In the genomic region with DNA sequence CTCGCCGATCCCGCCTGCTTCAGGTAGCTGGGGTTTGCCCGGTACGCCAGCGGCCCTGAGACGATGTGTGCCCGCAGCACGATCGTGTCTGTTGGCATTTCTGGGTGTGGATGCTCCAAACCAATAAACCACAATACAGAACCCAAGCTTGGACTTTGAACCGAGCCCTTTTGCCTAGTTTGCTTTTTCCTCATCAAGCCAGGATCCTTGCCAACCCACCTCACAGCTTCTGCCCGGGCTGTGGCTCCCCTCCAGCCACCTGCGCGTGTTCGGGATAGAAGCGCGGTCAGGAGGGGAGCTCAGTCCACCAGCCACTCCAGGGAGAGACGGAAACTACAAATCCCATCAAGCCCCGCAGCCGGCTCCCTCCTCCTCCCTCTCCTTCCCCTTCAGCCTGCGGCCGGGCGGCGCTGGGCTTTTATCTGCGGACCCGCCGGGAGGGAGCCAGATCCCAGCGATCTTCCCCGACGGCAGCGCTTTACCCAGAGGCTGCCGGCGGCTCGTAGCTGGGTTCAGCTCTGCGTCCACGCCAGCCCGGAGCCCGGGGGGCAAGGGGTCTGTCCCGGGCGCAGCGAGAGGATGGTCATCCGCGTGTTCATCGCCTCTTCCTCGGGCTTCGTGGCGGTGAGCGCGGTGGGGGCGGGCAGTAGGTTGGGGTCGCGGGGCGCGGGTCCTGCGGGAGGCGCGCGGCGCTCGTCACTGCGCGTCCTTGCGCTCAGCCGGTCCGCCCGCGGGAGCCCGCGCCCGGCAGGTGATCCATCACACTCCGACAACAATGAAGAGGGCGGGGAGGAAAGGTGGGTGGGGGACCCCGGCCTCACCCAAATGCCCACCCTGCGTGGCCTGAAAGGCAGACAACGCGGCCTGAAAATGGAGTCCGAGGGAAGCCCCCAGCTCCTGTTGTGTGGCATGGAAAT, we compare ENCODE assay signal across 1 cellular context.
TF ChIP-seq lines count a peak whose summit lies in the region.

Gene SH3BGRL2, plus strand, starts transcription at position 447 of the 917 bp plus-strand sequence. Its CDS starts 133 bp downstream, at position 580.

TF ChIP-seq in K562, 482 proteins besides CTCF, POLR2A, EP300 and RAD21 (continued from another document and continues in another):
- TF ChIP-seq, protein P1, sequence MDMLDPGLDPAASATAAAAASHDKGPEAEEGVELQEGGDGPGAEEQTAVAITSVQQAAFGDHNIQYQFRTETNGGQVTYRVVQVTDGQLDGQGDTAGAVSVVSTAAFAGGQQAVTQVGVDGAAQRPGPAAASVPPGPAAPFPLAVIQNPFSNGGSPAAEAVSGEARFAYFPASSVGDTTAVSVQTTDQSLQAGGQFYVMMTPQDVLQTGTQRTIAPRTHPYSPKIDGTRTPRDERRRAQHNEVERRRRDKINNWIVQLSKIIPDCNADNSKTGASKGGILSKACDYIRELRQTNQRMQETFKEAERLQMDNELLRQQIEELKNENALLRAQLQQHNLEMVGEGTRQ (CRISPR knock-in tag; IDR thresholded peaks at IDR 0.05): no peak; the same call in 1 of the 2 replicates
- TF ChIP-seq KDM5B (IDR thresholded peaks at IDR 0.05; ENCODE audit: insufficient replicate concordance, low read depth, low read length) (peak; percentile 55), NCOA4 (IDR thresholded peaks at IDR 0.05; ENCODE audit: partially characterized antibody) (no peak), CREBBP (IDR thresholded peaks at IDR 0.05; ENCODE audit: low read depth, low read length) (no peak), ZNF232 (CRISPR knock-in tag; IDR thresholded peaks at IDR 0.05) (0 out of 2 replicates have a peak, but pooled peaks have one; percentile 34), PTBP1 (IDR thresholded peaks at IDR 0.05; ENCODE audit: low read depth, low read length) (no peak), POLR3A (IDR thresholded peaks at IDR 0.05; ENCODE audit: borderline replicate concordance, extremely low read depth, insufficient read depth, insufficient read length) (no peak), ZBTB49 (CRISPR knock-in tag; IDR thresholded peaks at IDR 0.05; ENCODE audit: borderline replicate concordance) (no peak), CAMTA2 (CRISPR knock-in tag; conservative IDR thresholded peaks at IDR 0.05) (no peak), MAFK (IDR thresholded peaks at IDR 0.05; ENCODE audit: low read length) (no peak), E2F5 (CRISPR knock-in tag; IDR thresholded peaks at IDR 0.05) (no peak), ZNF354B (CRISPR knock-in tag; IDR thresholded peaks at IDR 0.05) (no peak), ZNF57 (CRISPR knock-in tag; IDR thresholded peaks at IDR 0.05) (no peak), ZNF175 (CRISPR knock-in tag; IDR thresholded peaks at IDR 0.05; ENCODE audit: low read depth) (no peak), PCBP1 (IDR thresholded peaks at IDR 0.05; ENCODE audit: low read depth, low read length, poor library complexity, severe bottlenecking) (peak; percentile 44), FIP1L1 (IDR thresholded peaks at IDR 0.05; ENCODE audit: low read depth, low read length, poor library complexity, severe bottlenecking) (peak; percentile 39), PRPF4 (IDR thresholded peaks at IDR 0.05; ENCODE audit: insufficient read depth, low read depth, low read length, poor library complexity, severe bottlenecking) (no peak), CREM (IDR thresholded peaks at IDR 0.05; ENCODE audit: low read depth) (no peak; the same call in 1 of the 2 replicates), KDM2B (CRISPR knock-in tag; IDR thresholded peaks at IDR 0.05) (no peak), IFI16 (CRISPR knock-in tag; IDR thresholded peaks at IDR 0.05) (no peak), RBM22 (IDR thresholded peaks at IDR 0.05; ENCODE audit: low read depth, low read length, poor library complexity, severe bottlenecking) (peak; percentile 82), ZNF764 (CRISPR knock-in tag; IDR thresholded peaks at IDR 0.05; ENCODE audit: low read depth) (no peak), KLF16 (IDR thresholded peaks at IDR 0.05) (no peak), CXXC5 (CRISPR knock-in tag; IDR thresholded peaks at IDR 0.05) (peak; percentile 86), NFYB (IDR thresholded peaks at IDR 0.05; ENCODE audit: extremely low read depth, insufficient read length) (no peak), HDAC6 (IDR thresholded peaks at IDR 0.05; ENCODE audit: low read depth, low read length) (no peak), FOXJ2 (tag; IDR thresholded peaks at IDR 0.05) (no peak), EWSR1 (IDR thresholded peaks at IDR 0.05; ENCODE audit: borderline replicate concordance, low read depth, partially characterized antibody) (no peak), BRF1 (IDR thresholded peaks at IDR 0.05; ENCODE audit: borderline replicate concordance, extremely low read depth, insufficient read length) (no peak), U2AF1 (optimal IDR thresholded peaks at IDR 0.05; ENCODE audit: low read depth, low read length) (peak; percentile 62), STAT5B (CRISPR knock-in tag; IDR thresholded peaks at IDR 0.05) (no peak), FOXP1 (CRISPR knock-in tag; IDR thresholded peaks at IDR 0.05) (peak; percentile 17; the same call in 1 of the 2 replicates), TCF7L2 (IDR thresholded peaks at IDR 0.05; ENCODE audit: low read depth, low read length) (peak; percentile 59), UBTF (IDR thresholded peaks at IDR 0.05; ENCODE audit: borderline replicate concordance in 1 of 2, low read depth in 2 of 2, low read length in 2 of 2) (peak; percentile 50 to 92; a peak in 3 of 4 replicates), MCM3 (IDR thresholded peaks at IDR 0.05) (no peak), FOXA3 (CRISPR knock-in tag; conservative IDR thresholded peaks at IDR 0.05 in 1 of 2, IDR thresholded peaks at IDR 0.05 in 1 of 2) (peak in 1 of 2 experiments; percentile 29; a peak in 1 of 4 replicates), GABPA (tag; conservative IDR thresholded peaks at IDR 0.05; ENCODE audit: low read depth) (peak; percentile 49), CCAR2 (IDR thresholded peaks at IDR 0.05; ENCODE audit: low read depth, low read length) (no peak), MTA3 (IDR thresholded peaks at IDR 0.05; ENCODE audit: borderline replicate concordance) (0 out of 2 replicates have a peak, but pooled peaks have one; percentile 68), POLR2B (IDR thresholded peaks at IDR 0.05; ENCODE audit: low read depth, partially characterized antibody) (peak; percentile 40), ATF7 (IDR thresholded peaks at IDR 0.05) (peak; percentile 65), ARID4B (CRISPR knock-in tag; IDR thresholded peaks at IDR 0.05) (peak; percentile 59; the same call in 1 of the 2 replicates)
- TF ChIP-seq, protein P2, sequence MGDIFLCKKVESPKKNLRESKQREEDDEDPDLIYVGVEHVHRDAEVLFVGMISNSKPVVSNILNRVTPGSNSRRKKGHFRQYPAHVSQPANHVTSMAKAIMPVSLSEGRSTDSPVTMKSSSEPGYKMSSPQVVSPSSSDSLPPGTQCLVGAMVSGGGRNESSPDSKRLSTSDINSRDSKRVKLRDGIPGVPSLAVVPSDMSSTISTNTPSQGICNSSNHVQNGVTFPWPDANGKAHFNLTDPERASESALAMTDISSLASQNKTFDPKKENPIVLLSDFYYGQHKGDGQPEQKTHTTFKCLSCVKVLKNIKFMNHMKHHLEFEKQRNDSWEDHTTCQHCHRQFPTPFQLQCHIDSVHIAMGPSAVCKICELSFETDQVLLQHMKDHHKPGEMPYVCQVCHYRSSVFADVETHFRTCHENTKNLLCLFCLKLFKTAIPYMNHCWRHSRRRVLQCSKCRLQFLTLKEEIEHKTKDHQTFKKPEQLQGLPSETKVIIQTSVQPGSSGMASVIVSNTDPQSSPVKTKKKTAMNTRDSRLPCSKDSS (IDR thresholded peaks at IDR 0.05; ENCODE audit: low read depth, partially characterized antibody): no peak
- TF ChIP-seq, protein P3, sequence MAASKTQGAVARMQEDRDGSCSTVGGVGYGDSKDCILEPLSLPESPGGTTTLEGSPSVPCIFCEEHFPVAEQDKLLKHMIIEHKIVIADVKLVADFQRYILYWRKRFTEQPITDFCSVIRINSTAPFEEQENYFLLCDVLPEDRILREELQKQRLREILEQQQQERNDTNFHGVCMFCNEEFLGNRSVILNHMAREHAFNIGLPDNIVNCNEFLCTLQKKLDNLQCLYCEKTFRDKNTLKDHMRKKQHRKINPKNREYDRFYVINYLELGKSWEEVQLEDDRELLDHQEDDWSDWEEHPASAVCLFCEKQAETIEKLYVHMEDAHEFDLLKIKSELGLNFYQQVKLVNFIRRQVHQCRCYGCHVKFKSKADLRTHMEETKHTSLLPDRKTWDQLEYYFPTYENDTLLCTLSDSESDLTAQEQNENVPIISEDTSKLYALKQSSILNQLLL (CRISPR knock-in tag; IDR thresholded peaks at IDR 0.05; ENCODE audit: borderline replicate concordance): no peak
- TF ChIP-seq, protein P4, sequence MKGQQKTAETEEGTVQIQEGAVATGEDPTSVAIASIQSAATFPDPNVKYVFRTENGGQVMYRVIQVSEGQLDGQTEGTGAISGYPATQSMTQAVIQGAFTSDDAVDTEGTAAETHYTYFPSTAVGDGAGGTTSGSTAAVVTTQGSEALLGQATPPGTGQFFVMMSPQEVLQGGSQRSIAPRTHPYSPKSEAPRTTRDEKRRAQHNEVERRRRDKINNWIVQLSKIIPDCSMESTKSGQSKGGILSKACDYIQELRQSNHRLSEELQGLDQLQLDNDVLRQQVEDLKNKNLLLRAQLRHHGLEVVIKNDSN (CRISPR knock-in tag; IDR thresholded peaks at IDR 0.05): no peak
